Comparison of ENCODE assay signal across 8 cellular contexts in genomic region chr7:149854611-149855367, GRCh38. TPM values are rescaled to one million over a fixed set of nuclear protein-coding genes. Genes with fewer than 3 reads are reported as not detected.
A peak's percentile ranks its signal among the peaks of the same experiment; 100 is the strongest.
DNase-seq lines count a peak whose midpoint lies in the region; ATAC-seq and TF ChIP-seq lines count a peak whose summit lies in the region.

No MANE protein-coding gene starts in this region.

- intact Hi-C loops in A673 (cut with micrococcal nuclease; ENCODE audit: unreplicated experiment) = loop anchor here (2.0 kb wide), 1 partner anchor 16 kb away; the partner anchor contains the start of gene ZNF862

- no peaks in the 10 kb centered on the region for H3K36me3 ChIP-seq in A673 (ENCODE audit: insufficient read depth, low read length, poor library complexity, severe bottlenecking)
- H3K36me3 ChIP-seq in HEK293 (ENCODE audit: control insufficient read depth in 2 of 2, insufficient read depth in 1 of 2, low read length in 2 of 2) = no peaks in the 10 kb centered on the region

- H3K9me3 ChIP-seq in A673 (ENCODE audit: low read depth, low read length, poor library complexity, severe bottlenecking) = no peaks in the 10 kb centered on the region
- no peaks in the 10 kb centered on the region for H3K9me3 ChIP-seq in HEK293 (ENCODE audit: control insufficient read depth, insufficient read depth, low read depth, low read length)

- H3K27me3 ChIP-seq in A673 (replicated peaks; ENCODE audit: insufficient read depth, low read depth, low read length, poor library complexity) = no peaks in the 10 kb centered on the region

- H3K4me1 ChIP-seq in A673 (ENCODE audit: insufficient read depth, low read length, poor library complexity, severe bottlenecking) (peaks cover 21% of the 10 kb centered on the region), HEK293 (ENCODE audit: control insufficient read depth, insufficient read depth, low read length) (peaks cover 12% of the 10 kb centered on the region)

- CTCF ChIA-PET in A673 (lab: Charles Lee) = no interaction called here
- CTCF ChIA-PET in HEK293 (lab: Yijun Ruan, JAX) = interaction anchor here (0.6 to 1.2 kb wide), 5 partner anchors 11 to 394 kb away, joined by 3 to 5 read pairs (median 3); partner anchors contain the start of gene ZNF777
- CTCF ChIA-PET in GM10248 (lab: Yijun Ruan, JAX) = interaction anchor here (1.1 kb wide), 1 partner anchor 15 kb away, joined by 3 read pairs; no protein-coding TSS in a partner anchor

- H3K4me3 ChIP-seq in A673 (ENCODE audit: low read depth, low read length, poor library complexity, severe bottlenecking) = no peak overlapping the region
- H3K4me3 ChIP-seq in HEK293 (ENCODE audit: low read depth, low read length) = no peak overlapping the region
- peak overlapping the region; percentile 18 for H3K4me3 ChIP-seq in choroid plexus epithelial cell (ENCODE audit: low read depth, low read length)

- H3K27ac ChIP-seq in A673 (ENCODE audit: low read depth, low read length, poor library complexity, severe bottlenecking) (peak overlapping the region; percentile 70), HEK293 (ENCODE audit: extremely low read depth, low read depth, low read length) (no peak overlapping the region)

- POLR2A ChIA-PET in A673 (lab: Charles Lee; ENCODE audit: low non-redundant PET) = no interaction called here
- POLR2A ChIA-PET in HEK293 (lab: Yijun Ruan, JAX) = interaction anchor here (0.6 to 3.1 kb wide), 4 partner anchors 13 to 83 kb away, joined by 3 to 28 read pairs (median 4); partner anchors contain the start of gene ZNF862
- POLR2A ChIA-PET in GM10248 (lab: Yijun Ruan, JAX) = interaction anchor here (0.7 kb wide), 1 partner anchor 20 kb away, joined by 3 read pairs; no protein-coding TSS in a partner anchor

- DNase-seq in A673 (ENCODE audit: low spot score) = peak; percentile 87
- peak; percentile 99 for DNase-seq in NCI-H69 (lab: John Stamatoyannopoulos, UW)
- peak; percentile 75 for DNase-seq in choroid plexus epithelial cell (ENCODE audit: low read depth)
- peak; percentile 71 for DNase-seq in mucosa of gallbladder (ENCODE audit: low spot score)
- no peak for DNase-seq in GM10248 (ENCODE audit: extremely low spot score)
- no peak for DNase-seq in NOMO-1 treated with DMSO at 0.1 percent for 48 hours (lab: John Stamatoyannopoulos, UW; ENCODE audit: unreplicated experiment)

- TF ChIP-seq CTCF in A673 (conservative IDR thresholded peaks at IDR 0.05; ENCODE audit: low read depth, low read length) = no peak
- TF ChIP-seq CTCF in HEK293 (tag by site-specific recombination; IDR thresholded peaks at IDR 0.05) = no peak
- TF ChIP-seq CTCF in choroid plexus epithelial cell (conservative IDR thresholded peaks at IDR 0.05; ENCODE audit: low read depth, low read length) = no peak
- TF ChIP-seq CTCF in GM10248 (IDR thresholded peaks at IDR 0.05; ENCODE audit: control extremely low read depth, extremely low read depth, low read depth, missing control alignments) = no peak

- no TSS peak for BruUV-seq in A673 (replicated peaks; lab: Mats Ljungman, UMichigan)

- ATAC-seq in GM18517 (IDR thresholded peaks at IDR 0.05; ENCODE audit: unreplicated experiment) = no peak

TF ChIP-seq in HEK293, 187 proteins besides CTCF, POLR2A, EP300 and RAD21 (continues in another document):
- no peak for TF ChIP-seq SP3 (tag by site-specific recombination; IDR thresholded peaks at IDR 0.05)
- no peak for TF ChIP-seq ZNF121 (tag by site-specific recombination; IDR thresholded peaks at IDR 0.05)
- TF ChIP-seq ZFP3 (tag by site-specific recombination; IDR thresholded peaks at IDR 0.05; ENCODE audit: low read depth) = no peak
- TF ChIP-seq SP2 (tag by site-specific recombination; IDR thresholded peaks at IDR 0.05) = no peak
- no peak for TF ChIP-seq ZNF777 (tag by site-specific recombination; IDR thresholded peaks at IDR 0.05; ENCODE audit: borderline replicate concordance)
- TF ChIP-seq SALL2 (tag by site-specific recombination; IDR thresholded peaks at IDR 0.05; ENCODE audit: borderline replicate concordance) = no peak
- no peak for TF ChIP-seq ZNF514 (tag by site-specific recombination; IDR thresholded peaks at IDR 0.05)
- TF ChIP-seq ZNF221 (tag by site-specific recombination; IDR thresholded peaks at IDR 0.05; ENCODE audit: borderline replicate concordance) = no peak
- TF ChIP-seq ZNF501 (tag by site-specific recombination; IDR thresholded peaks at IDR 0.05) = no peak
- TF ChIP-seq ZNF704 (tag by site-specific recombination; IDR thresholded peaks at IDR 0.05) = no peak
- TF ChIP-seq ZXDB (tag by site-specific recombination; IDR thresholded peaks at IDR 0.05) = no peak
- peak; percentile 42; the same call in 1 of the 2 replicates for TF ChIP-seq INSM2 (tag by site-specific recombination; IDR thresholded peaks at IDR 0.05)
- no peak for TF ChIP-seq ATF2 (tag by site-specific recombination; IDR thresholded peaks at IDR 0.05; ENCODE audit: low read depth)
- no peak for TF ChIP-seq KLF7 (tag by site-specific recombination; IDR thresholded peaks at IDR 0.05; ENCODE audit: borderline replicate concordance)
- peak; percentile 91 for TF ChIP-seq ZBTB17 (tag by site-specific recombination; IDR thresholded peaks at IDR 0.05)
- 0 out of 2 replicates have a peak, but pooled peaks have one; percentile 49 for TF ChIP-seq ZNF324 (tag by site-specific recombination; IDR thresholded peaks at IDR 0.05)
- TF ChIP-seq SCRT2 (tag by site-specific recombination; IDR thresholded peaks at IDR 0.05) = no peak
- no peak for TF ChIP-seq ZNF146 (tag by site-specific recombination; IDR thresholded peaks at IDR 0.05)
- TF ChIP-seq ZNF24 (tag by site-specific recombination; IDR thresholded peaks at IDR 0.05) = peak; percentile 76
- no peak for TF ChIP-seq ZNF37A (tag by site-specific recombination; IDR thresholded peaks at IDR 0.05)
- no peak for TF ChIP-seq ZNF175 (tag by site-specific recombination; IDR thresholded peaks at IDR 0.05)
- peak; percentile 62; the same call in 1 of the 2 replicates for TF ChIP-seq ZEB2 (tag by site-specific recombination; IDR thresholded peaks at IDR 0.05)
- TF ChIP-seq ZNF114 (tag by site-specific recombination; IDR thresholded peaks at IDR 0.05) = no peak
- peak; percentile 62 for TF ChIP-seq FEZF1 (tag by site-specific recombination; IDR thresholded peaks at IDR 0.05)
- TF ChIP-seq ZNF366 (tag by site-specific recombination; conservative IDR thresholded peaks at IDR 0.05) = no peak
- TF ChIP-seq ZNF664 (tag by site-specific recombination; IDR thresholded peaks at IDR 0.05) = no peak
- TF ChIP-seq ZSCAN18 (tag by site-specific recombination; IDR thresholded peaks at IDR 0.05) = no peak
- no peak for TF ChIP-seq ZNF433 (tag by site-specific recombination; IDR thresholded peaks at IDR 0.05; ENCODE audit: low read depth)
- TF ChIP-seq ZNF354C (tag by site-specific recombination; IDR thresholded peaks at IDR 0.05; ENCODE audit: borderline replicate concordance, low read depth) = no peak
- no peak for TF ChIP-seq ZNF132 (tag by site-specific recombination; IDR thresholded peaks at IDR 0.05; ENCODE audit: borderline replicate concordance)
- peak; percentile 95 for TF ChIP-seq SP7 (tag by site-specific recombination; IDR thresholded peaks at IDR 0.05)

RNA-seq across cellular contexts. Expression of gene ZNF862, which starts 16.6 kb away (rescaled TPM):
- total RNA-seq in A673 (2021) (5.7 and 8.3 TPM in 2 replicates), mucosa of gallbladder (31.3 TPM)

RNA-seq across cellular contexts. Expression of gene ATP6V0E2, which starts 19.0 kb away (rescaled TPM):
- total RNA-seq in A673 (2021) (50.1 and 51.9 TPM in 2 replicates), mucosa of gallbladder (47.0 TPM)

Comparison
In these comparisons a context has a peak if more than half of its experiments do, and no peak if none do; other contexts are left out.
1. DNase-seq: peak in A673 (single experiment), NCI-H69 (single experiment), choroid plexus epithelial cell (single experiment) and mucosa of gallbladder (single experiment); none in GM10248 (single experiment) and NOMO-1 treated with DMSO at 0.1 percent for 48 hours (single experiment).